6 cellular contexts compared by ENCODE assay signal in genomic region chr17:18500281-18500680, GRCh38. TPM values are rescaled to one million over a fixed set of nuclear protein-coding genes. Genes with fewer than 3 reads are reported as not detected.
"Had no signal": no experiment of that assay in that cellular context is flagged by ENCODE, and none has a peak within 500 bp of the region (broad histone marks: within the 10 kb centered on the region; RNA-seq: fewer than 3 reads in every experiment).

No MANE protein-coding gene starts in this region.

RNA-seq across cellular contexts. Expression of gene LGALS9C, which starts 23.7 kb away (rescaled TPM):
- total RNA-seq: M059J, PC-3, Right ventricle myocardium inferior, RPMI7951, SJCRH30, SK-MEL-5 had no signal
